In genomic region chr4:26084414-26084813, GRCh38 we compare ENCODE assay signal across 18 cellular contexts.
A peak's percentile ranks its signal among the peaks of the same experiment; 100 is the strongest.
DNase-seq lines count a peak whose midpoint lies in the region; ATAC-seq and TF ChIP-seq lines count a peak whose summit lies in the region.
"Had no signal": no experiment of that assay in that cellular context is flagged by ENCODE, and none has a peak within 500 bp of the region (broad histone marks: within the 10 kb centered on the region; RNA-seq: fewer than 3 reads in every experiment).

No MANE protein-coding gene starts in this region.

- peaks cover 18% of the 10 kb centered on the region for H3K27me3 Mint-ChIP-seq in activated CD4-positive, alpha-beta T cell treated with anti-CD3 and anti-CD28 coated beads for 36 hours
- H3K27me3 Mint-ChIP-seq: CD4-positive, alpha-beta memory T cell had no signal

- CTCF ChIA-PET in activated CD4-positive, alpha-beta T cell treated with anti-CD3 and anti-CD28 coated beads for 36 hours (lab: Charles Lee): interaction anchor here (0.9 to 3.0 kb wide), 7 partner anchors 9 to 325 kb away, joined by 3 to 15 read pairs (median 4); no protein-coding TSS in a partner anchor

- H3K4me1 Mint-ChIP-seq in activated CD4-positive, alpha-beta T cell treated with anti-CD3 and anti-CD28 coated beads for 36 hours: peaks cover 73% of the 10 kb centered on the region

- intact Hi-C loops in activated CD4-positive, alpha-beta T cell treated with anti-CD3 and anti-CD28 coated beads for 36 hours (cut with DNase I, micrococcal nuclease): loop anchor here in 1 of 2 experiments (5.0 kb wide), 1 partner anchor 663 kb away; no protein-coding TSS in a partner anchor

- TF ChIP-seq CTCF in retinal pigment epithelial cell (conservative IDR thresholded peaks at IDR 0.05; ENCODE audit: low read depth, low read length): peak; percentile 17

- no peak for ATAC-seq in activated CD4-positive, alpha-beta T cell treated with anti-CD3 and anti-CD28 coated beads for 36 hours

- no peak for DNase-seq in activated CD4-positive, alpha-beta T cell treated with anti-CD3 and anti-CD28 coated beads for 36 hours
- DNase-seq in activated CD4-positive, alpha-beta T cell treated with anti-CD3 and anti-CD28 coated beads, Interleukin-2, amount 50 U/mL, for 1 hour: no peak
- DNase-seq in M059J (ENCODE audit: low read depth) (peak; percentile 48), cerebellar cortex (ENCODE audit: low spot score) (peak; percentile 73), retinal pigment epithelial cell (ENCODE audit: low read depth) (no peak), DMS153 treated with DMSO at 0.1 percent for 48 hours (lab: John Stamatoyannopoulos, UW; ENCODE audit: unreplicated experiment) (no peak)
- DNase-seq in activated naive CD4-positive, alpha-beta T cell treated with anti-CD3 and anti-CD28 coated beads, Interleukin-2, amount 50 U/mL, for 16 hours: no peak
- DNase-seq in stimulated activated CD4-positive, alpha-beta T cell treated with anti-CD3 and anti-CD28 coated beads, Interleukin-2, amount 100 ng/mL, for 48 hours: no peak
- DNase-seq: CD4-positive, alpha-beta memory T cell; immature natural killer cell; NCI-H446; OCI-M1; stimulated activated CD4-positive, alpha-beta T cell treated with anti-CD3 and anti-CD28 coated beads, Interleukin-4, amount 100 ng/mL, for 1 hour had no signal

- no peak overlapping the region for H3K4me3 Mint-ChIP-seq in activated CD4-positive, alpha-beta T cell treated with anti-CD3 and anti-CD28 coated beads for 36 hours
- H3K4me3 Mint-ChIP-seq: CD4-positive, alpha-beta memory T cell; central memory CD8-positive, alpha-beta T cell; immature natural killer cell; type B pancreatic cell had no signal

- POLR2A ChIA-PET in activated CD4-positive, alpha-beta T cell treated with anti-CD3 and anti-CD28 coated beads for 36 hours (lab: Charles Lee): interaction anchor here (0.6 to 1.5 kb wide), 4 partner anchors 10 to 234 kb away, joined by 4 to 8 read pairs (median 6); no protein-coding TSS in a partner anchor

- peak overlapping the region; percentile 49 for H3K27ac Mint-ChIP-seq in activated CD4-positive, alpha-beta T cell treated with anti-CD3 and anti-CD28 coated beads for 36 hours
- H3K27ac Mint-ChIP-seq: immature natural killer cell, type B pancreatic cell had no signal

- no peaks in the 10 kb centered on the region for H3K36me3 Mint-ChIP-seq in activated CD4-positive, alpha-beta T cell treated with anti-CD3 and anti-CD28 coated beads for 36 hours (ENCODE audit: low read depth)
- H3K36me3 Mint-ChIP-seq: CD4-positive, alpha-beta memory T cell; immature natural killer cell; type B pancreatic cell had no signal

- H3K4me3 ChIP-seq in retinal pigment epithelial cell (ENCODE audit: low read length): no peak overlapping the region
- H3K4me3 ChIP-seq: GM23248, MG63, right atrium auricular region had no signal

- no peaks in the 10 kb centered on the region for H3K9me3 Mint-ChIP-seq in activated CD4-positive, alpha-beta T cell treated with anti-CD3 and anti-CD28 coated beads for 36 hours (ENCODE audit: low read depth)
- H3K9me3 Mint-ChIP-seq: CD4-positive, alpha-beta memory T cell; central memory CD8-positive, alpha-beta T cell had no signal

Comparison
In these comparisons a context has a peak if more than half of its experiments do, and no peak if none do; other contexts are left out.
1. DNase-seq: peak in M059J (single experiment) and cerebellar cortex (single experiment); none in activated CD4-positive, alpha-beta T cell treated with anti-CD3 and anti-CD28 coated beads for 36 hours (single experiment), activated CD4-positive, alpha-beta T cell treated with anti-CD3 and anti-CD28 coated beads, Interleukin-2, amount 50 U/mL, for 1 hour (single experiment), retinal pigment epithelial cell (single experiment), DMS153 treated with DMSO at 0.1 percent for 48 hours (single experiment), activated naive CD4-positive, alpha-beta T cell treated with anti-CD3 and anti-CD28 coated beads, Interleukin-2, amount 50 U/mL, for 16 hours (single experiment) and stimulated activated CD4-positive, alpha-beta T cell treated with anti-CD3 and anti-CD28 coated beads, Interleukin-2, amount 100 ng/mL, for 48 hours (0 of 2).